ENCODE assay signal across 1 cellular context in genomic region chr2:112805542-112805941, GRCh38.
TF ChIP-seq lines count a peak whose summit lies in the region.

No MANE protein-coding gene starts in this region.

TF ChIP-seq in GM12878, 131 proteins besides CTCF, POLR2A, EP300 and RAD21 (continued from another document):
- no peak for TF ChIP-seq IRF5 (IDR thresholded peaks at IDR 0.05; ENCODE audit: borderline replicate concordance)
- TF ChIP-seq MTA3 (IDR thresholded peaks at IDR 0.05; ENCODE audit: borderline replicate concordance, low read length): peak; percentile 69; the same call in 1 of the 2 replicates
- TF ChIP-seq TARDBP (IDR thresholded peaks at IDR 0.05; ENCODE audit: borderline replicate concordance): no peak
- no peak for TF ChIP-seq KDM1A (IDR thresholded peaks at IDR 0.05; ENCODE audit: borderline replicate concordance)
- TF ChIP-seq, protein P1, sequence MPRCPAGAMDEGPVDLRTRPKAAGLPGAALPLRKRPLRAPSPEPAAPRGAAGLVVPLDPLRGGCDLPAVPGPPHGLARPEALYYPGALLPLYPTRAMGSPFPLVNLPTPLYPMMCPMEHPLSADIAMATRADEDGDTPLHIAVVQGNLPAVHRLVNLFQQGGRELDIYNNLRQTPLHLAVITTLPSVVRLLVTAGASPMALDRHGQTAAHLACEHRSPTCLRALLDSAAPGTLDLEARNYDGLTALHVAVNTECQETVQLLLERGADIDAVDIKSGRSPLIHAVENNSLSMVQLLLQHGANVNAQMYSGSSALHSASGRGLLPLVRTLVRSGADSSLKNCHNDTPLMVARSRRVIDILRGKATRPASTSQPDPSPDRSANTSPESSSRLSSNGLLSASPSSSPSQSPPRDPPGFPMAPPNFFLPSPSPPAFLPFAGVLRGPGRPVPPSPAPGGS (IDR thresholded peaks at IDR 0.05; ENCODE audit: borderline replicate concordance, insufficient read depth, low read depth, low read length, poor library complexity, severe bottlenecking): peak; percentile 66
